Comparison of ENCODE assay signal across 29 cellular contexts in the genomic region with DNA sequence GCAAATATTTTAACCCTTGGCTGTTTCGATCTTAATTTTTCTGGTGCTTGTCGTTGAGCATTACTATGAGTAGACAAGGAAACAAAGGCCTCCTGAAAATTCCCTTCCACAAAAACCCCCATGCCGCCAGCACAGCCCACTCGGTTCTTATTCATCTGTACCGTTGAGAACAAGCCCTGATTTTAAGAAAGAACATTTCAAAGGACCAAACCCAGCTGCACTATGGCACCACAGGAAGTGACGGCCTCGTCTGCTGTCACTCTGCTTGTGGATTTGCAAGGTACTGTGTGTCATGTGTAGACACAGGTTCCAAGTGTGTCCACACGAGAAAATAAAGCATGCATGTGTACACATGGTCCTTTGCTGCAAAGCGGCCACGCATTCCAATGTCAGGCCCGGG.
A peak's percentile ranks its signal among the peaks of the same experiment; 100 is the strongest.
DNase-seq lines count a peak whose midpoint lies in the region.
"Had no signal": no experiment of that assay in that cellular context is flagged by ENCODE, and none has a peak within 500 bp of the region (broad histone marks: within the 10 kb centered on the region; RNA-seq: fewer than 3 reads in every experiment).

No MANE protein-coding gene starts in this region.

- no peak overlapping the region for H3K4ac ChIP-seq in mesenchymal stem cell (ENCODE audit: low read depth in 1 of 2, low read length in 2 of 2)

- no peaks in the 10 kb centered on the region for H3K9me3 ChIP-seq in BLaER1 treated with 17β-estradiol and CSF1 and Interleukin-3, amounts not matched to agents 10 nM and 100 nM (replicated peaks in 1 of 11)
- no peaks in the 10 kb centered on the region for H3K9me3 ChIP-seq in mesenchymal stem cell (ENCODE audit: control insufficient read depth, low read length)
- H3K9me3 ChIP-seq: body of pancreas, left ventricle myocardium inferior, neutrophil, psoas muscle, sigmoid colon, SJCRH30 had no signal

- no peak overlapping the region for H3K4me3 Mint-ChIP-seq in activated CD4-positive, alpha-beta T cell treated with anti-CD3 and anti-CD28 coated beads, Interleukin-2, amount 10 ng/mL, durations not matched to agents 7 days and 5 days
- H3K4me3 Mint-ChIP-seq: activated B cell treated with CpG ODN at 0.5 μM for 24 hours, B cell had no signal

- no peaks in the 10 kb centered on the region for H3K36me3 ChIP-seq in BLaER1 treated with 17β-estradiol and CSF1 and Interleukin-3, amounts not matched to agents 10 nM and 100 nM
- no peaks in the 10 kb centered on the region for H3K36me3 ChIP-seq in mesenchymal stem cell (ENCODE audit: control insufficient read depth in 1 of 2, insufficient read depth in 2 of 2, low read depth in 1 of 2, low read length in 2 of 2)
- H3K36me3 ChIP-seq: left ventricle myocardium inferior, neutrophil, sigmoid colon, tibial nerve had no signal

- peaks cover 15% of the 10 kb centered on the region for H3K9me3 Mint-ChIP-seq in activated CD4-positive, alpha-beta T cell treated with anti-CD3 and anti-CD28 coated beads, Interleukin-2, amount 10 ng/mL, durations not matched to agents 7 days and 5 days

- no peaks in the 10 kb centered on the region for H3K79me1 ChIP-seq in mesenchymal stem cell (replicated peaks; ENCODE audit: low read length, poor library complexity, severe bottlenecking)

- peak; percentile 54 for DNase-seq in activated CD4-positive, alpha-beta T cell treated with anti-CD3 and anti-CD28 coated beads, Interleukin-2, amount 10 ng/mL, durations not matched to agents 7 days and 5 days
- no peak for DNase-seq in activated CD4-positive, alpha-beta T cell treated with anti-CD3 and anti-CD28 coated beads for 1 hour
- DNase-seq in T follicular helper cell (ENCODE audit: low read depth) (peak; percentile 10), mesenchymal stem cell (no peak), DMS53 (lab: John Stamatoyannopoulos, UW) (no peak), A172 (ENCODE audit: low spot score) (no peak)
- peak; percentile 31 for DNase-seq in central memory CD4-positive, alpha-beta T cell
- DNase-seq: activated B cell treated with CpG ODN at 0.5 μM for 24 hours; body of pancreas; Calu3; cerebellar nuclear complex; GM23248; Karpas-422; left ventricle myocardium inferior; mesendoderm; NCI-H1930; NCI-H2171 treated with DMSO at 0.1 percent for 48 hours; NCI-H510A; RPMI8226; SJCRH30; stimulated activated CD4-positive, alpha-beta T cell treated with anti-CD3 and anti-CD28 coated beads, Interleukin-12 subunit alpha, Interleukin-12 subunit beta, amount 100 ng/mL, for 4 hours; stimulated activated CD4-positive, alpha-beta T cell treated with anti-CD3 and anti-CD28 coated beads, Interleukin-4, amount 100 ng/mL, for 1 hour; SW 1271 had no signal

- H3K23ac ChIP-seq in mesenchymal stem cell (ENCODE audit: low read length in 2 of 2) = no peak overlapping the region

- peaks cover 0 to 4% (median 0%) of the 10 kb centered on the region in 11 experiments; a peak in 4 of 22 replicates for H3K27me3 ChIP-seq in BLaER1 treated with 17β-estradiol and CSF1 and Interleukin-3, amounts not matched to agents 10 nM and 100 nM
- no peaks in the 10 kb centered on the region for H3K27me3 ChIP-seq in mesenchymal stem cell (ENCODE audit: control insufficient read depth in 1 of 2, insufficient read depth in 1 of 2, low read length in 2 of 2)
- H3K27me3 ChIP-seq: body of pancreas, sigmoid colon, SJCRH30, tibial nerve had no signal

- no peak overlapping the region for H3K27ac ChIP-seq in BLaER1 treated with 17β-estradiol and CSF1 and Interleukin-3, amounts not matched to agents 10 nM and 100 nM
- no peak overlapping the region for H3K27ac ChIP-seq in mesenchymal stem cell (ENCODE audit: low read length, poor library complexity, severe bottlenecking)
- H3K27ac ChIP-seq: body of pancreas, GM23248, left ventricle myocardium inferior, neutrophil, psoas muscle, sigmoid colon, SJCRH30, tibial nerve had no signal

- no peak overlapping the region for H3K9ac ChIP-seq in BLaER1 treated with 17β-estradiol and CSF1 and Interleukin-3, amounts not matched to agents 10 nM and 100 nM
- H3K9ac ChIP-seq in mesenchymal stem cell (ENCODE audit: low read length) = no peak overlapping the region
- H3K9ac ChIP-seq: GM23248 had no signal

- POLR2A ChIA-PET in activated CD4-positive, alpha-beta T cell treated with anti-CD3 and anti-CD28 coated beads, Interleukin-2, amount 10 ng/mL, durations not matched to agents 7 days and 5 days (lab: Charles Lee) = no interaction called here

- H3K36me3 Mint-ChIP-seq in activated CD4-positive, alpha-beta T cell treated with anti-CD3 and anti-CD28 coated beads, Interleukin-2, amount 10 ng/mL, durations not matched to agents 7 days and 5 days (ENCODE audit: low read depth) = peaks cover 18% of the 10 kb centered on the region

- H2BK120ac ChIP-seq in mesenchymal stem cell (ENCODE audit: low read depth, low read length) = no peak overlapping the region

- H3K4me3 ChIP-seq in BLaER1 treated with 17β-estradiol and CSF1 and Interleukin-3, amounts not matched to agents 10 nM and 100 nM = no peak overlapping the region
- no peak overlapping the region for H3K4me3 ChIP-seq in mesenchymal stem cell (ENCODE audit: insufficient read depth in 1 of 2, low read depth in 1 of 2, low read length in 2 of 2)
- H3K4me3 ChIP-seq: body of pancreas, GM23248, left ventricle myocardium inferior, psoas muscle, sigmoid colon, SJCRH30, tibial nerve had no signal

- H2BK5ac ChIP-seq in mesenchymal stem cell (ENCODE audit: low read depth, low read length, poor library complexity, severe bottlenecking) = no peak overlapping the region

- H2AK5ac ChIP-seq in mesenchymal stem cell (ENCODE audit: low read length, severe bottlenecking) = no peak overlapping the region

- H2AFZ ChIP-seq in mesenchymal stem cell (ENCODE audit: low read depth, low read length) = no peak overlapping the region
- H2AFZ ChIP-seq: GM23248 had no signal

- no peak overlapping the region for H3K18ac ChIP-seq in mesenchymal stem cell (ENCODE audit: low read depth in 1 of 2, low read length in 2 of 2)

- peak overlapping the region in 8 of 11 experiments; percentile 31 to 53 (median 38); a peak in 15 of 22 replicates for H3K4me2 ChIP-seq in BLaER1 treated with 17β-estradiol and CSF1 and Interleukin-3, amounts not matched to agents 10 nM and 100 nM
- H3K4me2 ChIP-seq in mesenchymal stem cell (ENCODE audit: low read length, poor library complexity, severe bottlenecking) = no peak overlapping the region

- no peak overlapping the region for H3K14ac ChIP-seq in mesenchymal stem cell (ENCODE audit: low read length in 2 of 2)

- peaks cover 0 to 1% (median 0%) of the 10 kb centered on the region in 11 experiments; a peak in 3 of 22 replicates for H4K20me1 ChIP-seq in BLaER1 treated with 17β-estradiol and CSF1 and Interleukin-3, amounts not matched to agents 10 nM and 100 nM

- no peak overlapping the region for H2BK15ac ChIP-seq in mesenchymal stem cell (ENCODE audit: low read depth, poor library complexity, severe bottlenecking)

- H3K27ac Mint-ChIP-seq in activated CD4-positive, alpha-beta T cell treated with anti-CD3 and anti-CD28 coated beads, Interleukin-2, amount 10 ng/mL, durations not matched to agents 7 days and 5 days = peak overlapping the region; percentile 75
- H3K27ac Mint-ChIP-seq: activated B cell treated with CpG ODN at 0.5 μM for 24 hours, B cell had no signal

- no peak overlapping the region for H4K91ac ChIP-seq in mesenchymal stem cell (ENCODE audit: low read length)

- H2BK12ac ChIP-seq in mesenchymal stem cell (ENCODE audit: low read length in 2 of 2) = no peak overlapping the region

- H3K4me1 Mint-ChIP-seq in activated CD4-positive, alpha-beta T cell treated with anti-CD3 and anti-CD28 coated beads, Interleukin-2, amount 10 ng/mL, durations not matched to agents 7 days and 5 days = peaks cover 53% of the 10 kb centered on the region
- H3K4me1 Mint-ChIP-seq: activated B cell treated with CpG ODN at 0.5 μM for 24 hours, B cell had no signal

- WGBS in mesenchymal stem cell = 70% methylated on average over 11 of the region's 11 CpGs

- CTCF ChIA-PET in activated CD4-positive, alpha-beta T cell treated with anti-CD3 and anti-CD28 coated beads, Interleukin-2, amount 10 ng/mL, durations not matched to agents 7 days and 5 days (lab: Charles Lee) = interaction anchor here (1.4 kb wide), 1 partner anchor 9 kb away, joined by 3 read pairs; no protein-coding TSS in a partner anchor

- H4K8ac ChIP-seq in mesenchymal stem cell (ENCODE audit: low read length) = no peak overlapping the region

- peaks cover 13 to 48% (median 33%) of the 10 kb centered on the region in 10 experiments for H3K4me1 ChIP-seq in BLaER1 treated with 17β-estradiol and CSF1 and Interleukin-3, amounts not matched to agents 10 nM and 100 nM
- H3K4me1 ChIP-seq in mesenchymal stem cell (ENCODE audit: control insufficient read depth, insufficient read depth, low read depth, low read length) = peaks cover 1% of the 10 kb centered on the region
- H3K4me1 ChIP-seq: body of pancreas, left ventricle myocardium inferior, psoas muscle, sigmoid colon, SJCRH30, tibial nerve had no signal

- no peaks in the 10 kb centered on the region for H3K27me3 Mint-ChIP-seq in activated CD4-positive, alpha-beta T cell treated with anti-CD3 and anti-CD28 coated beads, Interleukin-2, amount 10 ng/mL, durations not matched to agents 7 days and 5 days

Comparison
In these comparisons a context has a peak if more than half of its experiments do, and no peak if none do; other contexts are left out.
1. DNase-seq: peak in activated CD4-positive, alpha-beta T cell treated with anti-CD3 and anti-CD28 coated beads, Interleukin-2, amount 10 ng/mL, durations not matched to agents 7 days and 5 days (single experiment), T follicular helper cell (single experiment) and central memory CD4-positive, alpha-beta T cell (single experiment); none in activated CD4-positive, alpha-beta T cell treated with anti-CD3 and anti-CD28 coated beads for 1 hour (single experiment), mesenchymal stem cell (single experiment), DMS53 (single experiment) and A172 (single experiment).